In the genomic region with DNA sequence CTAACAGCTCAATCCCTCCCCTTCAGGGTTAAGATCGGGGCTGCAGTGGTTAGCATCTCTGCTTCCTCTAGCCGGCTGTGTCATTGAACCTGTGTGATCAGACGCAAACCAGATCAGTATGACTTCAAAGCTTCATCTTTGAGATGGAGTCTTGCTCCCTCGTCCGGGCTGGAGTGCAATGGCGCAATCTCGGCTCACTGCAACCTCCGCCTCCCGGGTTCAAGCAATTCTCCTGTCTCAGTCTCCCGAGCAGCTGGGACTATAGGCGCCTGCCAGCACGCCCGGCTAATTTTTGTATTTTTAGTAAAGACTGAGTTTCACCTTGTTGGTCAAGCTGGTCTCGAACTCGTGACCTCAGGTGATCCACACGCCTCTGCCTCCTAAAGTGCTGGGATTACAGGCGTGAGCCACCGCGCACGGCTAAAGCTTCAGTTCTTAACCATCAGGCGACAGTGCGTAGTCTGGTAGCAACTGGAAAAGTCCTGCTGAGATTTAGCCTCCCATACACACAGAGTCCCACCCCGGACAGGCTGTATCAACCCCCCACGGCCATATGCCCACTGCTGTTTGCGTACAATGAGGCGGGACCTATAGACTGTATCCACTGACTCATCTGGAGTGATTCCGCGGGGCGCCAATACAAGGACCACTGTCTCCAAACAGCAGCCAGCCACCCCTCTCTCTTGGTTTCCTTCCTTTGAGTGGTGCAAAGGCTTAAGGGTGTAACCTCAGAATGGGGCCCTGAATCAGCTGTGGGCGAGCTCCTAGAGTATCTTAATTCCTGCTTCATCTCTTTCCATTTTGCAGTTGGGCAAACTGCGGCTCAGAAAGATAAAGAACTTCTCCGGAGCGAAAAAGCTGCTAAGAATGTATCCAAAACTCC, we compare ENCODE assay signal across 8 cellular contexts. TPM values are rescaled to one million over a fixed set of nuclear protein-coding genes. Genes with fewer than 3 reads are reported as not detected.
DNase-seq lines count a peak whose midpoint lies in the region; ATAC-seq, FAIRE-seq and TF ChIP-seq lines count a peak whose summit lies in the region.

No MANE protein-coding gene starts in this region.

- POLR2A ChIA-PET in CD8-positive, alpha-beta T cell (lab: Charles Lee), result interaction anchor here (0.6 to 7.2 kb wide), 18 partner anchors 9 to 242 kb away, joined by 3 to 177 read pairs (median 6); partner anchors contain the start of genes CDC42 and USP48

- H3K36me3 Mint-ChIP-seq in CD8-positive, alpha-beta T cell, result peaks cover 19% of the 10 kb centered on the region

- intact Hi-C loops in CD8-positive, alpha-beta T cell (cut with DNase I, micrococcal nuclease), result loop anchor here (1.0 to 10.0 kb wide), 9 partner anchors 15 to 990 kb away; partner anchors contain the start of genes CDC42 (in 2 of the 2), USP48 (in 2 of the 2), KDM1A (in 1 of the 2) and TEX46 (in 1 of the 2)

- TF ChIP-seq CTCF in CD8-positive, alpha-beta T cell (IDR thresholded peaks at IDR 0.05), result peak; percentile 33
- TF ChIP-seq CTCF in fibroblast of villous mesenchyme (IDR thresholded peaks at IDR 0.05; ENCODE audit: insufficient read depth, low read depth, low read length) (no peak), neutrophil (IDR thresholded peaks at IDR 0.05) (no peak)

- no peaks in the 10 kb centered on the region for H3K27me3 ChIP-seq in CD8-positive, alpha-beta T cell (ENCODE audit: insufficient read depth, low read length)
- H3K27me3 ChIP-seq in neutrophil, result no peaks in the 10 kb centered on the region

- peak overlapping the region; percentile 99 for H3K4me3 ChIP-seq in CD8-positive, alpha-beta T cell (ENCODE audit: low read depth, low read length)
- H3K4me3 ChIP-seq in fibroblast of villous mesenchyme (ENCODE audit: low read depth, low read length) (peak overlapping the region; percentile 80), neutrophil (ENCODE audit: low read depth in 1 of 2, low read length in 1 of 2) (peak overlapping the region; percentile 91 to 92)

- CTCF ChIA-PET in CD8-positive, alpha-beta T cell (lab: Charles Lee), result interaction anchor here (0.5 to 4.6 kb wide), 23 partner anchors 9 to 655 kb away, joined by 3 to 65 read pairs (median 4); partner anchors contain the start of genes CDC42 and CELA3A

- no peaks in the 10 kb centered on the region for H3K27me3 Mint-ChIP-seq in CD8-positive, alpha-beta T cell (ENCODE audit: low read depth)

- H3K36me3 ChIP-seq in CD8-positive, alpha-beta T cell (ENCODE audit: insufficient read depth, low read length), result no peaks in the 10 kb centered on the region
- H3K36me3 ChIP-seq in neutrophil, result no peaks in the 10 kb centered on the region

- no peaks in the 10 kb centered on the region for H3K9me3 ChIP-seq in CD8-positive, alpha-beta T cell (ENCODE audit: low read length)
- H3K9me3 ChIP-seq in neutrophil, result no peaks in the 10 kb centered on the region

- H3K4me1 Mint-ChIP-seq in CD8-positive, alpha-beta T cell (ENCODE audit: low read depth), result peaks cover 51% of the 10 kb centered on the region

- H3K4me3 Mint-ChIP-seq in CD8-positive, alpha-beta T cell, result peak overlapping the region; percentile 95

- peak; percentile 61 to 94 (median 72) for DNase-seq in CD8-positive, alpha-beta T cell
- DNase-seq in RCC 7860 (ENCODE audit: low spot score) (peak; percentile 68), fibroblast of villous mesenchyme (ENCODE audit: low read depth) (peak; percentile 88)
- DNase-seq in activated effector memory CD4-positive, alpha-beta T cell treated with Interleukin-2 at 50 U/mL for 16 hours, result peak; percentile 69

- H3K27ac ChIP-seq in CD8-positive, alpha-beta T cell (ENCODE audit: low read depth, low read length), result peak overlapping the region; percentile 99
- H3K27ac ChIP-seq in neutrophil (peak overlapping the region; percentile 88), temporal lobe (ENCODE audit: low read depth, low read length) (peak overlapping the region; percentile 89)

- FAIRE-seq in RCC 7860 (lab: Jason Lieb, UNC), result no peak

- no peaks in the 10 kb centered on the region for H3K9me3 Mint-ChIP-seq in CD8-positive, alpha-beta T cell

- peak overlapping the region; percentile 98 for H3K27ac Mint-ChIP-seq in CD8-positive, alpha-beta T cell

- peak; percentile 75 for ATAC-seq in CD8-positive, alpha-beta T cell
- ATAC-seq in GM19438 (IDR thresholded peaks at IDR 0.05; ENCODE audit: low read depth, unreplicated experiment) (peak; percentile 41), HG03565 (IDR thresholded peaks at IDR 0.05; ENCODE audit: unreplicated experiment) (peak; percentile 29)

- H3K4me1 ChIP-seq in CD8-positive, alpha-beta T cell (ENCODE audit: insufficient read depth, low read length), result peaks cover 33% of the 10 kb centered on the region
- peaks cover 32 to 34% of the 10 kb centered on the region in 2 experiments for H3K4me1 ChIP-seq in neutrophil (ENCODE audit: control insufficient read depth in 1 of 2, insufficient read depth in 1 of 2, low read depth in 1 of 2, low read length in 1 of 2)

RNA-seq across cellular contexts. Expression of gene CELA3A, which starts 23.3 kb away (rescaled TPM):
- total RNA-seq in CD8-positive, alpha-beta T cell, result not detected
- not detected in 2 replicates for total RNA-seq in fibroblast of villous mesenchyme
- not detected for total RNA-seq in temporal lobe

RNA-seq across cellular contexts. Expression of gene CDC42, which starts 27.8 kb away (rescaled TPM):
- 100 to 1,000 TPM; 327 to 377 TPM for total RNA-seq in CD8-positive, alpha-beta T cell
- 348 and 598 TPM in 2 replicates for total RNA-seq in fibroblast of villous mesenchyme
- total RNA-seq in temporal lobe, result 313 TPM

RNA-seq across cellular contexts. Expression of gene CELA3B, which starts 47.9 kb away (rescaled TPM):
- not detected for total RNA-seq in CD8-positive, alpha-beta T cell
- not detected in 2 replicates for total RNA-seq in fibroblast of villous mesenchyme
- not detected for total RNA-seq in temporal lobe

Comparison
In these comparisons a context has a peak if more than half of its experiments do, and no peak if none do; other contexts are left out.
1. Peak in every context shown above with its lines: DNase-seq, ATAC-seq, H3K4me3 ChIP-seq and H3K27ac ChIP-seq.